9 cellular contexts compared by ENCODE assay signal in genomic region chr9:94084314-94084713, GRCh38. TPM values are rescaled to one million over a fixed set of nuclear protein-coding genes. Genes with fewer than 3 reads are reported as not detected.
DNase-seq lines count a peak whose midpoint lies in the region; ATAC-seq, FAIRE-seq and TF ChIP-seq lines count a peak whose summit lies in the region.
"Had no signal": no experiment of that assay in that cellular context is flagged by ENCODE, and none has a peak within 500 bp of the region (broad histone marks: within the 10 kb centered on the region; RNA-seq: fewer than 3 reads in every experiment).

Gene PTPDC1 (plus strand): TSS chr9:94084464. CDS start chr9:94084531, 67 bp downstream.

- no peak within 1 kb of the TSS for H3K4me2 ChIP-seq in mammary epithelial cell (ENCODE audit: insufficient read depth, low read depth, low read length)

- H3K9me3 ChIP-seq in mammary epithelial cell (replicated peaks; ENCODE audit: insufficient read depth, low read length): no peaks in the 10 kb centered on the region
- no peaks in the 10 kb centered on the region for H3K9me3 ChIP-seq in uterus
- no peaks in the 10 kb centered on the region for H3K9me3 ChIP-seq in spleen

- H3K4me3 Mint-ChIP-seq in activated T-cell treated with anti-CD3 and anti-CD28 coated beads, Interleukin-2, amount 50 U/mL, for 72 hours: no peak within 1 kb of the TSS
- H3K4me3 Mint-ChIP-seq: activated B cell treated with CpG ODN at 0.5 μM for 24 hours had no signal

- no peaks in the 10 kb centered on the region for H3K79me2 ChIP-seq in mammary epithelial cell (ENCODE audit: insufficient read depth, low read length)

- BruUV-seq in mammary epithelial cell (replicated peaks; lab: Mats Ljungman, UMichigan): no TSS peak

- H3K27me3 ChIP-seq in mammary epithelial cell (ENCODE audit: insufficient read depth, low read length): no peaks in the 10 kb centered on the region
- H3K27me3 ChIP-seq in uterus: no peaks in the 10 kb centered on the region
- no peaks in the 10 kb centered on the region for H3K27me3 ChIP-seq in spleen (replicated peaks in 1 of 7)

- no peak within 1 kb of the TSS for H3K9ac ChIP-seq in mammary epithelial cell (ENCODE audit: insufficient read depth, low read length)

- H2AFZ ChIP-seq in mammary epithelial cell (ENCODE audit: low read depth, low read length): no peak within 1 kb of the TSS

- TF ChIP-seq CTCF in mammary epithelial cell (conservative IDR thresholded peaks at IDR 0.05 in 1 of 2, IDR thresholded peaks at IDR 0.05 in 1 of 2; ENCODE audit: extremely low read depth in 1 of 2, insufficient read depth in 1 of 2, low read depth in 1 of 2, low read length in 2 of 2) (no peak), uterus (IDR thresholded peaks at IDR 0.05) (no peak), spleen (IDR thresholded peaks at IDR 0.05 in 8 of 11, conservative IDR thresholded peaks at IDR 0.05 in 3 of 11) (no peak)

- DNase-seq in activated T-cell treated with anti-CD3 and anti-CD28 coated beads, Interleukin-2, amount 50 U/mL, for 72 hours: no peak
- DNase-seq in activated T-cell treated with anti-CD3 and anti-CD28 coated beads, Interleukin-2, amount 50 U/mL, for 48 hours: no peak
- DNase-seq in mammary epithelial cell (peak; percentile 9), inferior parietal cortex (ENCODE audit: extremely low spot score) (peak; percentile 95), uterus (peak in 1 of 2 donors; percentile 35), NCI-H187 (lab: John Stamatoyannopoulos, UW) (no peak), spleen (no peak), HTR-8/SVneo (ENCODE audit: insufficient read length, low spot score) (no peak)
- DNase-seq: activated B cell treated with CpG ODN at 0.5 μM for 24 hours had no signal

- 93% methylated on average over 13 of the region's 14 CpGs for WGBS in mammary epithelial cell (ENCODE audit: low coverage, missing lambda C conversion rate)
- WGBS in spleen, 5 donors: 88 to 94% (median 91%) methylated on average over 14 of the region's 14 CpGs

- H3K27ac ChIP-seq in mammary epithelial cell (ENCODE audit: insufficient read depth, low read depth, low read length): no peak within 1 kb of the TSS
- H3K27ac ChIP-seq in uterus: peak within 1 kb of the TSS; percentile 41 to 43
- peak within 1 kb of the TSS in 2 of 8 donors; percentile 3 to 6 for H3K27ac ChIP-seq in spleen

- H3K36me3 Mint-ChIP-seq in activated T-cell treated with anti-CD3 and anti-CD28 coated beads, Interleukin-2, amount 50 U/mL, for 72 hours (ENCODE audit: insufficient read depth in 2 of 2): no peaks in the 10 kb centered on the region

- in situ Hi-C loops in mammary epithelial cell (cut with MboI; ENCODE audit: low sequenced_read_pairs in 2 of 2): no loop called here

- no peaks in the 10 kb centered on the region for H3K9me3 Mint-ChIP-seq in activated T-cell treated with anti-CD3 and anti-CD28 coated beads, Interleukin-2, amount 50 U/mL, for 72 hours
- H3K9me3 Mint-ChIP-seq: activated B cell treated with CpG ODN at 0.5 μM for 24 hours had no signal

- H3K27me3 Mint-ChIP-seq in activated T-cell treated with anti-CD3 and anti-CD28 coated beads, Interleukin-2, amount 50 U/mL, for 72 hours (ENCODE audit: low read depth): no peaks in the 10 kb centered on the region
- H3K27me3 Mint-ChIP-seq: activated B cell treated with CpG ODN at 0.5 μM for 24 hours had no signal

- CTCF ChIA-PET in mammary epithelial cell (lab: Charles Lee; ENCODE audit: low non-redundant PET): interaction anchor here (0.6 kb wide), 1 partner anchor 1244 kb away, joined by 3 read pairs; no protein-coding TSS in a partner anchor

- ATAC-seq in activated T-cell treated with anti-CD3 and anti-CD28 coated beads, Interleukin-2, amount 50 U/mL, for 72 hours (replicated peaks in 1 of 2): peak; percentile 20 to 33

- intact Hi-C loops in mammary epithelial cell (cut with micrococcal nuclease): no loop called here
- intact Hi-C loops in uterus (cut with DNase I; ENCODE audit: low total_unique reads): no loop called here
- intact Hi-C loops in spleen (cut with DNase I; ENCODE audit: low total_unique reads): no loop called here

- TF ChIP-seq POLR2A in uterus (IDR thresholded peaks at IDR 0.05): no peak
- no peak for TF ChIP-seq POLR2A in spleen (IDR thresholded peaks at IDR 0.05)

- H3K4me1 ChIP-seq in mammary epithelial cell (ENCODE audit: insufficient read depth, low read length) (peaks cover 9% of the 10 kb centered on the region), uterus (peaks cover 0 to 7% of the 10 kb centered on the region in 2 donors), spleen (peaks cover 0 to 17% (median 0%) of the 10 kb centered on the region in 6 donors)

- no peak within 1 kb of the TSS for H3K27ac Mint-ChIP-seq in activated T-cell treated with anti-CD3 and anti-CD28 coated beads, Interleukin-2, amount 50 U/mL, for 72 hours
- H3K27ac Mint-ChIP-seq: activated B cell treated with CpG ODN at 0.5 μM for 24 hours had no signal

- FAIRE-seq in HTR-8/SVneo (lab: Jason Lieb, UNC): no peak

- no peak within 1 kb of the TSS for H3K4me3 ChIP-seq in mammary epithelial cell (replicated peaks in 1 of 3; ENCODE audit: insufficient read depth in 1 of 3, low read depth in 2 of 3, low read length in 3 of 3)
- peak within 1 kb of the TSS in 1 of 2 donors; percentile 13 for H3K4me3 ChIP-seq in uterus
- no peak within 1 kb of the TSS for H3K4me3 ChIP-seq in spleen

- no peaks in the 10 kb centered on the region for H4K20me1 ChIP-seq in mammary epithelial cell (ENCODE audit: insufficient read depth, low read length)

- dilution Hi-C loops in mammary epithelial cell (cut with HindIII; ENCODE audit: low sequenced_read_pairs): no loop called here

- H3K36me3 ChIP-seq in mammary epithelial cell (ENCODE audit: insufficient read depth, low read length) (no peaks in the 10 kb centered on the region), uterus (no peaks in the 10 kb centered on the region), spleen (peaks cover 0 to 7% (median 0%) of the 10 kb centered on the region in 6 donors)

- H3K4me1 Mint-ChIP-seq in activated T-cell treated with anti-CD3 and anti-CD28 coated beads, Interleukin-2, amount 50 U/mL, for 72 hours (ENCODE audit: low read depth): peaks cover 6% of the 10 kb centered on the region
- H3K4me1 Mint-ChIP-seq: activated B cell treated with CpG ODN at 0.5 μM for 24 hours had no signal

RNA-seq across cellular contexts. Expression of gene PTPDC1, which starts in this region (rescaled TPM):
- total RNA-seq in activated T-cell treated with anti-CD3 and anti-CD28 coated beads, Interleukin-2, amount 50 U/mL, for 72 hours: 1 to 10 TPM; 9.2 to 10.0 TPM
- total RNA-seq in mammary epithelial cell (10 to 100 TPM in 1 of 2 donors, 1 to 10 TPM in 1; 7.5 to 12.8 TPM), uterus (10 to 100 TPM in 3 of 4 donors, 1 to 10 TPM in 1; 5.9 to 21.6 (median 14.9) TPM), spleen (10 to 100 TPM in 1 of 7 donors, 1 to 10 TPM in 6; 3.8 to 10.5 (median 6.2) TPM)
- polyA plus RNA-seq in mammary epithelial cell (4.1 TPM), spleen (1 to 10 TPM; 1.9 to 2.4 (median 2.2) TPM)
- polyA minus RNA-seq in mammary epithelial cell: 9.8 TPM

Comparison
In these comparisons a context has a peak if more than half of its experiments do, and no peak if none do; other contexts are left out.
1. DNase-seq: peak in mammary epithelial cell (single experiment) and inferior parietal cortex (single experiment); none in activated T-cell treated with anti-CD3 and anti-CD28 coated beads, Interleukin-2, amount 50 U/mL, for 72 hours (0 of 2), activated T-cell treated with anti-CD3 and anti-CD28 coated beads, Interleukin-2, amount 50 U/mL, for 48 hours (0 of 2), NCI-H187 (0 of 2), spleen (single experiment) and HTR-8/SVneo (single experiment).